In genomic region chr11:102179366-102179765, GRCh38 we compare ENCODE assay signal across 22 cellular contexts.
DNase-seq lines count a peak whose midpoint lies in the region; ATAC-seq, FAIRE-seq and TF ChIP-seq lines count a peak whose summit lies in the region.
"Had no signal": no experiment of that assay in that cellular context is flagged by ENCODE, and none has a peak within 500 bp of the region (broad histone marks: within the 10 kb centered on the region; RNA-seq: fewer than 3 reads in every experiment).

No MANE protein-coding gene starts in this region.

- TF ChIP-seq POLR2A in HepG2 (IDR thresholded peaks at IDR 0.05; ENCODE audit: insufficient read depth in 1 of 2, low read depth in 2 of 2, low read length in 2 of 2) = no peak

- FAIRE-seq in astrocyte (lab: Jason Lieb, UNC) = no peak
- FAIRE-seq in HepG2 (lab: Jason Lieb, UNC) = no peak
- FAIRE-seq: G401.6 had no signal

- H3K27ac Mint-ChIP-seq in astrocyte (ENCODE audit: unreplicated experiment) = peak overlapping the region; percentile 27
- H3K27ac Mint-ChIP-seq: activated naive CD8-positive, alpha-beta T cell; stimulated activated naive B cell treated with anti-CD40 and anti-IgM and Interleukin-4, amounts not matched to agents 10 μg/mL and 1 μg/mL and 100 μg/mL, for 72 hours had no signal

- no peaks in the 10 kb centered on the region for H3K9me3 Mint-ChIP-seq in astrocyte (ENCODE audit: unreplicated experiment)
- H3K9me3 Mint-ChIP-seq: stimulated activated naive B cell treated with anti-CD40 and anti-IgM and Interleukin-4, amounts not matched to agents 10 μg/mL and 1 μg/mL and 100 μg/mL, for 72 hours had no signal

- in situ Hi-C loops in HepG2 (cut with HindIII; ENCODE audit: extremely low pct_ligation_motif_present, low pct_unique_long_range_greater_than_20kb) = no loop called here

- intact Hi-C loops in A673 (cut with micrococcal nuclease; ENCODE audit: unreplicated experiment) = no loop called here
- intact Hi-C loops in HepG2 (cut with micrococcal nuclease; ENCODE audit: unreplicated experiment) = no loop called here

- peaks cover 32% of the 10 kb centered on the region for H3K4me1 Mint-ChIP-seq in astrocyte (ENCODE audit: low read depth, unreplicated experiment)
- H3K4me1 Mint-ChIP-seq: stimulated activated naive B cell treated with anti-CD40 and anti-IgM and Interleukin-4, amounts not matched to agents 10 μg/mL and 1 μg/mL and 100 μg/mL, for 72 hours had no signal

- CTCF ChIA-PET in A673 (lab: Charles Lee) = no interaction called here
- CTCF ChIA-PET in HepG2 (lab: Yijun Ruan, JAX; ENCODE audit: low intra/inter-chr PET ratio, low total read pairs) = no interaction called here

- no peak overlapping the region for H2AFZ ChIP-seq in astrocyte (ENCODE audit: low read depth, low read length)
- no peak overlapping the region for H2AFZ ChIP-seq in HepG2 (ENCODE audit: low read length)
- H2AFZ ChIP-seq in smooth muscle cell (ENCODE audit: low read depth) = no peak overlapping the region
- no peak overlapping the region for H2AFZ ChIP-seq in MM.1S (ENCODE audit: low read length)

- H4K20me1 ChIP-seq in astrocyte (ENCODE audit: insufficient read depth, low read length) (peaks cover 6% of the 10 kb centered on the region), HepG2 (ENCODE audit: insufficient read depth, low read length) (no peaks in the 10 kb centered on the region), smooth muscle cell (ENCODE audit: low read depth) (peaks cover 22% of the 10 kb centered on the region), MM.1S (ENCODE audit: insufficient read depth, low read length) (no peaks in the 10 kb centered on the region)

- POLR2A ChIA-PET in A673 (lab: Charles Lee; ENCODE audit: low non-redundant PET) (no interaction called here), HepG2 (lab: Yijun Ruan, JAX) (interaction anchor here (1.0 kb wide), 1 partner anchor 70 kb away, joined by 3 read pairs; no protein-coding TSS in a partner anchor)

- H3K9me2 ChIP-seq in MM.1S (replicated peaks; ENCODE audit: insufficient read depth, low read length) = no peaks in the 10 kb centered on the region

- peaks cover 23% of the 10 kb centered on the region for H3K36me3 Mint-ChIP-seq in astrocyte (ENCODE audit: low read depth, unreplicated experiment)
- H3K36me3 Mint-ChIP-seq: activated naive CD8-positive, alpha-beta T cell; CD14-positive monocyte; stimulated activated naive B cell treated with anti-CD40 and anti-IgM and Interleukin-4, amounts not matched to agents 10 μg/mL and 1 μg/mL and 100 μg/mL, for 72 hours had no signal

- H3K79me2 ChIP-seq in astrocyte (ENCODE audit: insufficient read depth, low read length) (peaks cover 62% of the 10 kb centered on the region), HepG2 (ENCODE audit: insufficient read depth, low read length) (peaks cover 35% of the 10 kb centered on the region), smooth muscle cell (ENCODE audit: low read depth) (peaks cover 80% of the 10 kb centered on the region), MM.1S (ENCODE audit: low read length) (no peaks in the 10 kb centered on the region)

- H3K27me3 Mint-ChIP-seq in astrocyte (ENCODE audit: low read depth, unreplicated experiment) = no peaks in the 10 kb centered on the region
- H3K27me3 Mint-ChIP-seq: activated naive CD8-positive, alpha-beta T cell had no signal

- no peak for TF ChIP-seq RAD21 in HepG2 (CRISPR knock-in tag; IDR thresholded peaks at IDR 0.05)

- H3K9me3 ChIP-seq in A673 (ENCODE audit: low read depth, low read length, poor library complexity, severe bottlenecking) (no peaks in the 10 kb centered on the region), astrocyte (ENCODE audit: insufficient read depth, low read depth, low read length) (no peaks in the 10 kb centered on the region), HepG2 (ENCODE audit: low read length) (no peaks in the 10 kb centered on the region), smooth muscle cell (replicated peaks; ENCODE audit: low read depth) (no peaks in the 10 kb centered on the region), MM.1S (replicated peaks; ENCODE audit: insufficient read depth, low read length) (no peaks in the 10 kb centered on the region)
- H3K9me3 ChIP-seq: upper lobe of right lung had no signal

- H3K4me3 ChIP-seq in A673 (ENCODE audit: low read depth, low read length, poor library complexity, severe bottlenecking) = no peak overlapping the region
- no peak overlapping the region for H3K4me3 ChIP-seq in astrocyte (ENCODE audit: insufficient read depth, low read depth, low read length)
- no peak overlapping the region for H3K4me3 ChIP-seq in HepG2 (replicated peaks in 1 of 3; ENCODE audit: insufficient read depth in 1 of 3, low read depth in 2 of 3, low read length in 3 of 3)
- no peak overlapping the region for H3K4me3 ChIP-seq in smooth muscle cell
- no peak overlapping the region for H3K4me3 ChIP-seq in MM.1S (ENCODE audit: low read length)
- H3K4me3 ChIP-seq in H7 (ENCODE audit: insufficient read depth, low read depth, low read length) = no peak overlapping the region
- H3K4me3 ChIP-seq: upper lobe of right lung had no signal

- WGBS in HepG2 (ENCODE audit: low lambda C conversion rate) = 86% methylated on average over 4 of the region's 4 CpGs
- 92% methylated on average over 4 of the region's 4 CpGs for WGBS in smooth muscle cell (ENCODE audit: low lambda C conversion rate)

- H3K9ac ChIP-seq in astrocyte (ENCODE audit: low read length) = no peak overlapping the region
- H3K9ac ChIP-seq in HepG2 (ENCODE audit: insufficient read depth, low read depth, low read length) = no peak overlapping the region
- no peak overlapping the region for H3K9ac ChIP-seq in smooth muscle cell (ENCODE audit: low read depth)
- H3K9ac ChIP-seq in MM.1S (ENCODE audit: low read length) = no peak overlapping the region

- H3K27ac ChIP-seq in A673 (ENCODE audit: low read depth, low read length, poor library complexity, severe bottlenecking) (peak overlapping the region; percentile 42), astrocyte (ENCODE audit: low read depth, low read length) (no peak overlapping the region), HepG2 (ENCODE audit: extremely low read length, insufficient read depth, low read length) (peak overlapping the region; percentile 46), smooth muscle cell (ENCODE audit: low read depth) (peak overlapping the region; percentile 85), MM.1S (ENCODE audit: low read length) (no peak overlapping the region)

- H3F3A ChIP-seq in smooth muscle cell (ENCODE audit: low read depth) = peaks cover 36% of the 10 kb centered on the region
- no peaks in the 10 kb centered on the region for H3F3A ChIP-seq in MM.1S (ENCODE audit: insufficient read depth, low read length)

- no peaks in the 10 kb centered on the region for H3K27me3 ChIP-seq in A673 (replicated peaks; ENCODE audit: insufficient read depth, low read depth, low read length, poor library complexity)
- H3K27me3 ChIP-seq in astrocyte (ENCODE audit: insufficient read depth, low read length) = no peaks in the 10 kb centered on the region
- no peaks in the 10 kb centered on the region for H3K27me3 ChIP-seq in HepG2 (ENCODE audit: control insufficient read depth in 1 of 2, insufficient read depth in 2 of 2, low read length in 2 of 2)
- H3K27me3 ChIP-seq in smooth muscle cell (ENCODE audit: low read depth) = no peaks in the 10 kb centered on the region
- H3K27me3 ChIP-seq in MM.1S (replicated peaks; ENCODE audit: insufficient read depth, low read length) = no peaks in the 10 kb centered on the region
- no peaks in the 10 kb centered on the region for H3K27me3 ChIP-seq in H7 (ENCODE audit: control insufficient read depth, insufficient read depth, low read length)
- H3K27me3 ChIP-seq: upper lobe of right lung had no signal

- H3K4me1 ChIP-seq in A673 (ENCODE audit: insufficient read depth, low read length, poor library complexity, severe bottlenecking) = peaks cover 14% of the 10 kb centered on the region
- peaks cover 17% of the 10 kb centered on the region for H3K4me1 ChIP-seq in astrocyte (ENCODE audit: insufficient read depth, low read length)
- H3K4me1 ChIP-seq in HepG2 (ENCODE audit: insufficient read depth, low read length) = peaks cover 35% of the 10 kb centered on the region
- no peaks in the 10 kb centered on the region for H3K4me1 ChIP-seq in smooth muscle cell (ENCODE audit: low read depth)
- no peaks in the 10 kb centered on the region for H3K4me1 ChIP-seq in MM.1S (ENCODE audit: low read length)

- H3K36me3 ChIP-seq in A673 (ENCODE audit: insufficient read depth, low read length, poor library complexity, severe bottlenecking) (peaks cover 20% of the 10 kb centered on the region), astrocyte (ENCODE audit: insufficient read depth, low read length) (peaks cover 15% of the 10 kb centered on the region), HepG2 (replicated peaks in 1 of 2; ENCODE audit: control insufficient read depth in 1 of 2, insufficient read depth in 2 of 2, low read length in 2 of 2) (peaks cover 4 to 29% of the 10 kb centered on the region in 2 experiments; a peak in 4 of 5 replicates), smooth muscle cell (ENCODE audit: low read depth) (peaks cover 8% of the 10 kb centered on the region), MM.1S (replicated peaks; ENCODE audit: insufficient read depth, low read length) (no peaks in the 10 kb centered on the region), H7 (replicated peaks; ENCODE audit: control insufficient read depth, insufficient read depth, low read length) (no peaks in the 10 kb centered on the region; the same call in none of the 2 replicates)

- H3K4me2 ChIP-seq in astrocyte (ENCODE audit: low read length) (no peak overlapping the region), HepG2 (ENCODE audit: low read depth, low read length) (no peak overlapping the region), smooth muscle cell (no peak overlapping the region), MM.1S (ENCODE audit: low read depth, low read length) (no peak overlapping the region)

- TF ChIP-seq CTCF in A673 (conservative IDR thresholded peaks at IDR 0.05; ENCODE audit: low read depth, low read length) = no peak
- TF ChIP-seq CTCF in astrocyte (IDR thresholded peaks at IDR 0.05; ENCODE audit: insufficient read depth, low read depth, low read length) = no peak
- TF ChIP-seq CTCF in HepG2 (CRISPR knock-in tag; IDR thresholded peaks at IDR 0.05) = no peak
- TF ChIP-seq CTCF in smooth muscle cell (IDR thresholded peaks at IDR 0.05; ENCODE audit: borderline replicate concordance, insufficient read depth, poor library complexity, severe bottlenecking) = no peak
- TF ChIP-seq CTCF in MM.1S (IDR thresholded peaks at IDR 0.05; ENCODE audit: low read length) = no peak

- BruUV-seq in A673 (replicated peaks; lab: Mats Ljungman, UMichigan) (no TSS peak), HepG2 (replicated peaks; lab: Mats Ljungman, UMichigan) (no TSS peak)

- DNase-seq in A673 (ENCODE audit: low spot score) (no peak), astrocyte (ENCODE audit: low read depth) (no peak), HepG2 (ENCODE audit: low spot score) (peak; percentile 37), smooth muscle cell (lab: John Stamatoyannopoulos, UW; ENCODE audit: unreplicated experiment) (no peak), MM.1S (no peak), H7 (no peak)
- no peak for DNase-seq in stimulated activated CD4-positive, alpha-beta T cell treated with anti-CD3 and anti-CD28 coated beads, Interleukin-15, amount 100 ng/mL, for 24 hours
- DNase-seq: ACHN; dermis blood vessel endothelial cell; foreskin melanocyte; HCEC 1CT; NCI-H1105; NCI-H2081 treated with DMSO at 0.1 percent for 48 hours; NCI-H524; stimulated activated naive B cell treated with anti-CD40 and anti-IgM and Interleukin-4, amounts not matched to agents 10 μg/mL and 1 μg/mL and 100 μg/mL, for 72 hours; upper lobe of right lung had no signal

- no peak overlapping the region for H3K4me3 Mint-ChIP-seq in astrocyte (ENCODE audit: unreplicated experiment)
- H3K4me3 Mint-ChIP-seq: activated naive CD8-positive, alpha-beta T cell; CD14-positive monocyte; stimulated activated naive B cell treated with anti-CD40 and anti-IgM and Interleukin-4, amounts not matched to agents 10 μg/mL and 1 μg/mL and 100 μg/mL, for 72 hours had no signal

- ATAC-seq in HepG2 (no peak), HG03457 (IDR thresholded peaks at IDR 0.05; ENCODE audit: unreplicated experiment) (no peak)
- ATAC-seq: left lobe of liver; Right ventricle myocardium inferior; stimulated activated naive B cell treated with anti-CD40 and anti-IgM and Interleukin-4, amounts not matched to agents 10 μg/mL and 1 μg/mL and 100 μg/mL, for 72 hours; upper lobe of right lung had no signal

- TF ChIP-seq EP300 in HepG2 (IDR thresholded peaks at IDR 0.05; ENCODE audit: low read depth in 2 of 2, low read length in 2 of 2) = no peak
- TF ChIP-seq EP300 in HepG2 (CRISPR knock-in tag; IDR thresholded peaks at IDR 0.05; ENCODE audit: borderline replicate concordance) = no peak

Comparison
In these comparisons a context has a peak if more than half of its experiments do, and no peak if none do; other contexts are left out.
1. H3K27ac ChIP-seq: peak in A673 (single experiment), HepG2 (single experiment) and smooth muscle cell (single experiment); none in astrocyte (single experiment) and MM.1S (single experiment).